Comparison of ENCODE assay signal across 18 cellular contexts in the genomic region with DNA sequence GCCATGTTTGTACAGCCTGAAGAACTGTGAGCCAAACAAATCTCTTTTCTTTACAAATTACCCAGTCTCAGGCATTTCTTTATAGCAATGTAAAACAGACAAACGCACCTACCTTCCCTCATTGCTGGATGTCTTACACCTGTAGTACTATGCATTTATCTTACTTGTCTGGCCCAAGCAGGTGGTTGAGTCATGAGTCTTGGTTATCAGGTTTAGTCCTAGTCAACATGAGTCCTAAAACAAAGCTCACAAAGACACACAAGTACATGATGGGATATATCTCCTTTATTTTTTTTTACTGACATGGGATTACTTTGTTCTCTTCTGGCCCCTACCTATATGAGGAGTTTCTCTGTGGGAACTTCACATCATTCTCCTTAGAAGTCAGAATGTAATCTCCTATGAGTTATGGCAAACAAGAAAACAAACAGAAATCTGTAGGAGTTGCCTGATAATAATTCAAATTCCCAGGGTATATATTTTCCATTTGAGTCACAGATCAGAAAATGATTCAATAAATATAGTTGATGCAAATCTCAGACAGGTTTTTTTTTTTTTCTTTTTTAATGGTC. TPM values are rescaled to one million over a fixed set of nuclear protein-coding genes. Genes with fewer than 3 reads are reported as not detected.
DNase-seq lines count a peak whose midpoint lies in the region; ATAC-seq, FAIRE-seq and TF ChIP-seq lines count a peak whose summit lies in the region.
"Had no signal": no experiment of that assay in that cellular context is flagged by ENCODE, and none has a peak within 500 bp of the region (broad histone marks: within the 10 kb centered on the region; RNA-seq: fewer than 3 reads in every experiment).

No MANE protein-coding gene starts in this region.

- 20% methylated on average over 1 of the region's 1 CpG for WGBS in SK-N-SH (ENCODE audit: low lambda C conversion rate)
- WGBS in mammary epithelial cell (ENCODE audit: low coverage, missing lambda C conversion rate), result 100% methylated on average over 1 of the region's 1 CpG
- 79 to 95% (median 84%) methylated on average over 1 of the region's 1 CpG for WGBS in ovary, 3 donors

- DNase-seq in SK-N-SH (no peak), mammary epithelial cell (peak; percentile 50), kidney tubule cell (ENCODE audit: low spot score) (peak; percentile 45), urothelium cell line (ENCODE audit: low spot score) (no peak), NCI-H2227 treated with DMSO at 0.1 percent for 48 hours (lab: John Stamatoyannopoulos, UW) (no peak), ovary (no peak)
- DNase-seq in activated CD4-positive, alpha-beta T cell treated with anti-CD3 and anti-CD28 coated beads for 1 hour, result no peak
- DNase-seq: activated CD4-positive, CD25-positive, alpha-beta regulatory T cell treated with anti-CD3 and anti-CD28 coated beads, Interleukin-2, amount 50 U/mL, for 72 hours; activated naive CD8-positive, alpha-beta T cell treated with anti-CD3 and anti-CD28 coated beads for 36 hours; CD4-positive, alpha-beta T cell; cerebellar nuclear complex; head of caudate nucleus; left cardiac atrium; NCI-H774; psoas muscle had no signal

- FAIRE-seq in urothelium cell line (lab: Jason Lieb, UNC), result peak; percentile 67

- peak overlapping the region; percentile 55; the same call in 1 of the 2 replicates for H3K9ac ChIP-seq in SK-N-SH
- no peak overlapping the region for H3K9ac ChIP-seq in mammary epithelial cell (ENCODE audit: insufficient read depth, low read length)

- H3K4me2 ChIP-seq in SK-N-SH (peak overlapping the region; percentile 22; the same call in 1 of the 2 replicates), mammary epithelial cell (ENCODE audit: insufficient read depth, low read depth, low read length) (peak overlapping the region; percentile 87)

- H3K4me3 ChIP-seq in SK-N-SH (ENCODE audit: low read depth in 2 of 2, low read length in 1 of 2) (0 out of 4 replicates have a peak overlapping the region, but pooled peaks of 1 of the 2 experiments have one; percentile 33), mammary epithelial cell (replicated peaks in 1 of 3; ENCODE audit: insufficient read depth in 1 of 3, low read depth in 2 of 3, low read length in 3 of 3) (peak overlapping the region in 1 of 3 experiments; percentile 7), ovary (no peak overlapping the region)
- H3K4me3 ChIP-seq: psoas muscle had no signal

- TF ChIP-seq CTCF in SK-N-SH (IDR thresholded peaks at IDR 0.05), result no peak
- TF ChIP-seq CTCF in mammary epithelial cell (conservative IDR thresholded peaks at IDR 0.05 in 1 of 2, IDR thresholded peaks at IDR 0.05 in 1 of 2; ENCODE audit: extremely low read depth in 1 of 2, insufficient read depth in 1 of 2, low read depth in 1 of 2, low read length in 2 of 2), result no peak
- TF ChIP-seq CTCF in ovary (IDR thresholded peaks at IDR 0.05), result no peak

- ATAC-seq in SK-N-SH treated with all-trans-retinoic acid at 6 μM for 48 hours, result no peak
- ATAC-seq: psoas muscle had no signal

- H2AFZ ChIP-seq in SK-N-SH (ENCODE audit: low read depth) (peak overlapping the region; percentile 90; the same call in 1 of the 2 replicates), mammary epithelial cell (ENCODE audit: low read depth, low read length) (peak overlapping the region; percentile 79)

- no peaks in the 10 kb centered on the region for H3K27me3 ChIP-seq in SK-N-SH (ENCODE audit: insufficient read depth)
- no peaks in the 10 kb centered on the region for H3K27me3 ChIP-seq in mammary epithelial cell (ENCODE audit: insufficient read depth, low read length)
- H3K27me3 ChIP-seq in ovary, result no peaks in the 10 kb centered on the region

- no peak for TF ChIP-seq RAD21 in SK-N-SH (IDR thresholded peaks at IDR 0.05; ENCODE audit: low read length)

- TF ChIP-seq POLR2A in ovary (IDR thresholded peaks at IDR 0.05), result no peak

- peaks cover 0 to 34% of the 10 kb centered on the region in 2 experiments; a peak in 1 of 4 replicates for H3K4me1 ChIP-seq in SK-N-SH (ENCODE audit: control insufficient read depth in 1 of 2, insufficient read depth in 2 of 2, low read depth in 1 of 2, low read length in 1 of 2)
- peaks cover 43% of the 10 kb centered on the region for H3K4me1 ChIP-seq in mammary epithelial cell (ENCODE audit: insufficient read depth, low read length)
- H3K4me1 ChIP-seq in ovary (ENCODE audit: insufficient read depth), result no peaks in the 10 kb centered on the region
- H3K4me1 ChIP-seq: psoas muscle had no signal

- no peak for TF ChIP-seq EP300 in SK-N-SH (IDR thresholded peaks at IDR 0.05; ENCODE audit: borderline replicate concordance in 1 of 2, low read depth in 1 of 2, low read length in 1 of 2)
- TF ChIP-seq EP300 in ovary (IDR thresholded peaks at IDR 0.05), result no peak

- H3F3A ChIP-seq in SK-N-SH (replicated peaks; ENCODE audit: insufficient read depth), result peaks cover 28% of the 10 kb centered on the region

- H3K79me2 ChIP-seq in SK-N-SH (ENCODE audit: insufficient read depth) (no peaks in the 10 kb centered on the region), mammary epithelial cell (ENCODE audit: insufficient read depth, low read length) (no peaks in the 10 kb centered on the region)

- POLR2A ChIA-PET in SK-N-SH (lab: Yijun Ruan, JAX), result no interaction called here

- H3K36me3 ChIP-seq in SK-N-SH (replicated peaks in 1 of 2; ENCODE audit: control insufficient read depth in 1 of 2, insufficient read depth in 2 of 2, low read length in 1 of 2), result no peaks in the 10 kb centered on the region
- H3K36me3 ChIP-seq in mammary epithelial cell (ENCODE audit: insufficient read depth, low read length), result no peaks in the 10 kb centered on the region
- H3K36me3 ChIP-seq in ovary, result no peaks in the 10 kb centered on the region

- in situ Hi-C loops in mammary epithelial cell (cut with MboI; ENCODE audit: low sequenced_read_pairs in 2 of 2), result no loop called here

- BruUV-seq in mammary epithelial cell (replicated peaks; lab: Mats Ljungman, UMichigan), result no TSS peak

- H3K9me3 ChIP-seq in SK-N-SH, result no peaks in the 10 kb centered on the region
- no peaks in the 10 kb centered on the region for H3K9me3 ChIP-seq in mammary epithelial cell (replicated peaks; ENCODE audit: insufficient read depth, low read length)
- H3K9me3 ChIP-seq in ovary, result no peaks in the 10 kb centered on the region
- H3K9me3 ChIP-seq: psoas muscle had no signal

- H4K20me1 ChIP-seq in SK-N-SH (ENCODE audit: insufficient read depth) (no peaks in the 10 kb centered on the region), mammary epithelial cell (ENCODE audit: insufficient read depth, low read length) (no peaks in the 10 kb centered on the region)

- intact Hi-C loops in mammary epithelial cell (cut with micrococcal nuclease), result no loop called here
- intact Hi-C loops in ovary (cut with DNase I), result no loop called here

- CTCF ChIA-PET in SK-N-SH (lab: Yijun Ruan, JAX), result no interaction called here
- CTCF ChIA-PET in mammary epithelial cell (lab: Charles Lee; ENCODE audit: low non-redundant PET), result no interaction called here

- dilution Hi-C loops in mammary epithelial cell (cut with HindIII; ENCODE audit: low sequenced_read_pairs), result no loop called here

- H3K9me2 ChIP-seq in SK-N-SH, result no peaks in the 10 kb centered on the region

- H3K27ac ChIP-seq in SK-N-SH (ENCODE audit: low read depth in 2 of 2, low read length in 1 of 2) (peak overlapping the region in 1 of 2 experiments; percentile 91; a peak in 2 of 4 replicates), mammary epithelial cell (ENCODE audit: insufficient read depth, low read depth, low read length) (peak overlapping the region; percentile 94), ovary (no peak overlapping the region)
- H3K27ac ChIP-seq: psoas muscle had no signal

TF ChIP-seq in SK-N-SH, 30 proteins besides CTCF, POLR2A, EP300 and RAD21 (continues in another document):
- TF ChIP-seq FOXM1 (IDR thresholded peaks at IDR 0.05; ENCODE audit: low read depth), result no peak
- no peak for TF ChIP-seq IRF3 (IDR thresholded peaks at IDR 0.05; ENCODE audit: low read depth, low read length)
- TF ChIP-seq JUND (IDR thresholded peaks at IDR 0.05), result no peak
- no peak for TF ChIP-seq TCF12 (IDR thresholded peaks at IDR 0.05)
- TF ChIP-seq CHD2 (IDR thresholded peaks at IDR 0.05; ENCODE audit: low read length, partially characterized antibody), result no peak

TF ChIP-seq in SK-N-SH treated with all-trans-retinoic acid at 6 μM for 48 hours, 23 proteins besides CTCF, POLR2A, EP300 and RAD21 (continues in another document):
- no peak for TF ChIP-seq RARB (CRISPR knock-in tag; IDR thresholded peaks at IDR 0.05)
- no peak for TF ChIP-seq OSR1 (CRISPR knock-in tag; IDR thresholded peaks at IDR 0.05)
- TF ChIP-seq ZC3H10 (CRISPR knock-in tag; IDR thresholded peaks at IDR 0.05), result no peak
- no peak for TF ChIP-seq CREB5 (CRISPR knock-in tag; IDR thresholded peaks at IDR 0.05; ENCODE audit: low read depth)
- TF ChIP-seq ZNF8 (CRISPR knock-in tag; IDR thresholded peaks at IDR 0.05), result no peak
- no peak for TF ChIP-seq ZFP30 (CRISPR knock-in tag; IDR thresholded peaks at IDR 0.05)
- no peak for TF ChIP-seq TCF4 (CRISPR knock-in tag; IDR thresholded peaks at IDR 0.05; ENCODE audit: borderline replicate concordance)
- TF ChIP-seq GLIS3 (CRISPR knock-in tag; IDR thresholded peaks at IDR 0.05), result no peak

RNA-seq across cellular contexts. Expression of gene PLSCR2, which starts 33.6 kb away (rescaled TPM):
- not detected in 2 replicates for polyA plus RNA-seq in SK-N-SH (2012; rRNA removed)
- polyA plus RNA-seq in SK-N-SH (2012; cell fraction: cytosol; rRNA removed), result not detected in 2 replicates
- not detected in 2 replicates for polyA plus RNA-seq in SK-N-SH (2012; cell fraction: nucleus; rRNA removed)
- total RNA-seq in mammary epithelial cell, result not detected
- polyA plus RNA-seq in mammary epithelial cell, result not detected
- polyA minus RNA-seq in mammary epithelial cell, result not detected
- total RNA-seq in ovary, result under 1 TPM in 2 of 7 donors, not detected in 5; 0.27 to 0.35 TPM
- not detected for polyA plus RNA-seq in ovary
- total RNA-seq: A172; activated naive CD8-positive, alpha-beta T cell treated with anti-CD3 and anti-CD28 coated beads for 36 hours; CD4-positive, alpha-beta T cell; left cardiac atrium; myocyte; psoas muscle had no signal
- polyA plus RNA-seq: psoas muscle had no signal

RNA-seq across cellular contexts. Expression of gene PLSCR1, which starts 41.4 kb away (rescaled TPM):
- polyA plus RNA-seq in SK-N-SH (2012; rRNA removed) (10.7 and 10.9 TPM in 2 replicates), mammary epithelial cell (38.6 TPM), ovary (10 to 100 TPM; 56.6 to 63.9 TPM)
- polyA plus RNA-seq in SK-N-SH (2012; cell fraction: cytosol; rRNA removed), result 10.2 and 12.3 TPM in 2 replicates
- polyA plus RNA-seq in SK-N-SH (2012; cell fraction: nucleus; rRNA removed), result 7.8 and 9.8 TPM in 2 replicates
- total RNA-seq in mammary epithelial cell (10 to 100 TPM; 23.0 to 53.8 TPM), ovary (100 to 1,000 TPM in 5 of 7 donors, 10 to 100 TPM in 2; 74.4 to 156 (median 117) TPM)
- polyA minus RNA-seq in mammary epithelial cell, result 38.9 TPM

Comparison
In these comparisons a context has a peak if more than half of its experiments do, and no peak if none do; other contexts are left out.
1. DNase-seq: peak in mammary epithelial cell (single experiment) and kidney tubule cell (single experiment); none in SK-N-SH (single experiment), urothelium cell line (single experiment), NCI-H2227 treated with DMSO at 0.1 percent for 48 hours (single experiment), ovary (0 of 5) and activated CD4-positive, alpha-beta T cell treated with anti-CD3 and anti-CD28 coated beads for 1 hour (single experiment).